21 cellular contexts compared by ENCODE assay signal in the genomic region with DNA sequence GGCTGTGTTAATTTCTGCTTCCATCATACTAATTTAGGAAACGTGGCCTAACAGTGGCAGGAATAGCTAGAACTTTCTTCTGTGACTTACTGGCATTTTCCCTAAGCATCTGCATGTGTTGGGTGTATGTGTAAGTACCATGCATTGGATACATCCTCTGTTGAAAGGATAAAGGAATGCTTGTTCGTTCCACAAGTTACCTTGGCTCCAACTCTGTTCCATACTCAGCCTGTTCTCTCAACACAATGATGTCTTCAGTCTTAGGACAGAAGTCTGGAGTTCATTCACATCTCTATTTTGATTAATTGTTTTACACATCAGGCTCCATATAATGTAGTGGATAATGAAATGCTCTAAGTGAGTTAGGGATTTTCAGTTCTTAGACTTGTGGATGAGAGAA.
A peak's percentile ranks its signal among the peaks of the same experiment; 100 is the strongest.
DNase-seq lines count a peak whose midpoint lies in the region; ATAC-seq, FAIRE-seq and TF ChIP-seq lines count a peak whose summit lies in the region.
"Had no signal": no experiment of that assay in that cellular context is flagged by ENCODE, and none has a peak within 500 bp of the region (broad histone marks: within the 10 kb centered on the region; RNA-seq: fewer than 3 reads in every experiment).

No MANE protein-coding gene starts in this region.

- peak overlapping the region; percentile 61 to 85 for H3K27ac ChIP-seq in right atrium auricular region
- no peak overlapping the region for H3K27ac ChIP-seq in endothelial cell of umbilical vein (ENCODE audit: insufficient read depth, low read depth, low read length)

- no peak for TF ChIP-seq POLR2A in endothelial cell of umbilical vein (IDR thresholded peaks at IDR 0.05; ENCODE audit: low read depth, low read length)

- H3K9me1 ChIP-seq in endothelial cell of umbilical vein (replicated peaks; ENCODE audit: control insufficient read depth, extremely low read depth, insufficient read depth, low read length) = no peaks in the 10 kb centered on the region

- H3K27ac Mint-ChIP-seq in natural killer cell treated with Interleukin-12 subunit alpha and Interleukin-12 subunit beta and Interleukin-15 and Interleukin-18, amount 100 ng/mL, for 72 hours = peak overlapping the region; percentile 85 to 95
- H3K27ac Mint-ChIP-seq: IgD-negative memory B cell had no signal

- peak overlapping the region; percentile 71 for H2AFZ ChIP-seq in endothelial cell of umbilical vein (ENCODE audit: low read depth, low read length)

- no peaks in the 10 kb centered on the region for H3K9me3 Mint-ChIP-seq in natural killer cell treated with Interleukin-12 subunit alpha and Interleukin-12 subunit beta and Interleukin-15 and Interleukin-18, amount 100 ng/mL, for 72 hours
- H3K9me3 Mint-ChIP-seq: CD14-positive monocyte, IgD-negative memory B cell had no signal

- H3K27me3 Mint-ChIP-seq in natural killer cell treated with Interleukin-12 subunit alpha and Interleukin-12 subunit beta and Interleukin-15 and Interleukin-18, amount 100 ng/mL, for 72 hours = no peaks in the 10 kb centered on the region
- H3K27me3 Mint-ChIP-seq: IgD-negative memory B cell had no signal

- H3K4me3 ChIP-seq in right atrium auricular region (no peak overlapping the region), endothelial cell of umbilical vein (replicated peaks in 1 of 3; ENCODE audit: insufficient read depth in 1 of 3, low read depth in 1 of 3, low read length in 3 of 3) (no peak overlapping the region)

- no peak overlapping the region for H3K4me3 Mint-ChIP-seq in natural killer cell treated with Interleukin-12 subunit alpha and Interleukin-12 subunit beta and Interleukin-15 and Interleukin-18, amount 100 ng/mL, for 72 hours
- H3K4me3 Mint-ChIP-seq: IgD-negative memory B cell had no signal

- no peaks in the 10 kb centered on the region for H3K36me3 Mint-ChIP-seq in natural killer cell treated with Interleukin-12 subunit alpha and Interleukin-12 subunit beta and Interleukin-15 and Interleukin-18, amount 100 ng/mL, for 72 hours
- H3K36me3 Mint-ChIP-seq: CD14-positive monocyte, IgD-negative memory B cell had no signal

- TF ChIP-seq CTCF in right atrium auricular region (IDR thresholded peaks at IDR 0.05) (no peak), endothelial cell of umbilical vein (IDR thresholded peaks at IDR 0.05; ENCODE audit: extremely low read depth in 1 of 2, insufficient read depth in 1 of 2, low read depth in 1 of 2, low read length in 2 of 2) (no peak)

- intact Hi-C loops in cardiac septum (cut with DNase I) (no loop called here), endothelial cell of umbilical vein (cut with micrococcal nuclease) (no loop called here)

- H3K4me1 ChIP-seq in right atrium auricular region (peaks cover 0 to 80% of the 10 kb centered on the region in 2 donors), endothelial cell of umbilical vein (ENCODE audit: control insufficient read depth, extremely low read depth, insufficient read depth, low read length) (no peaks in the 10 kb centered on the region)

- BruUV-seq in endothelial cell of umbilical vein (replicated peaks; lab: Mats Ljungman, UMichigan) = no TSS peak

- POLR2A ChIA-PET in endothelial cell of umbilical vein (lab: Charles Lee) = no interaction called here

- H3K9ac ChIP-seq in endothelial cell of umbilical vein (replicated peaks; ENCODE audit: extremely low read depth, insufficient read depth, low read length) = no peak overlapping the region

- no peak for ATAC-seq in natural killer cell treated with Interleukin-12 subunit alpha and Interleukin-12 subunit beta and Interleukin-15 and Interleukin-18, amount 100 ng/mL, for 72 hours
- ATAC-seq in HG03108 (IDR thresholded peaks at IDR 0.05; ENCODE audit: unreplicated experiment) = no peak

- no peak for DNase-seq in right atrium auricular region (ENCODE audit: low spot score)
- DNase-seq in cardiac septum (ENCODE audit: low spot score) = no peak
- DNase-seq in endothelial cell of umbilical vein (ENCODE audit: low read depth, low spot score) = no peak
- no peak for DNase-seq in natural killer cell treated with Interleukin-12 subunit alpha and Interleukin-12 subunit beta and Interleukin-15 and Interleukin-18, amount 100 ng/mL, for 72 hours (ENCODE audit: low spot score)
- DNase-seq in SKM-1 treated with dmso at 0.1 percent for 144 hours (lab: John Stamatoyannopoulos, UW; ENCODE audit: unreplicated experiment) = no peak
- no peak for DNase-seq in DMS153 treated with DMSO at 0.1 percent for 48 hours (lab: John Stamatoyannopoulos, UW; ENCODE audit: unreplicated experiment)
- DNase-seq in kidney tubule cell (ENCODE audit: low spot score) = no peak
- DNase-seq: AML-193, EL, GF-D8, GOT3, MV-4-11, NCI-H1694 treated with DMSO at 0.1 percent for 48 hours, NCI-H446, NCI-H526, SHP77 had no signal

- no peaks in the 10 kb centered on the region for H3K27me3 ChIP-seq in right atrium auricular region
- no peaks in the 10 kb centered on the region for H3K27me3 ChIP-seq in endothelial cell of umbilical vein (ENCODE audit: control insufficient read depth in 2 of 2, insufficient read depth in 2 of 2, low read length in 2 of 2)

- H3K79me2 ChIP-seq in endothelial cell of umbilical vein (ENCODE audit: control insufficient read depth, insufficient read depth, low read length) = no peaks in the 10 kb centered on the region

- H3K9me3 ChIP-seq in right atrium auricular region (no peaks in the 10 kb centered on the region), endothelial cell of umbilical vein (replicated peaks; ENCODE audit: control insufficient read depth, insufficient read depth, low read length) (no peaks in the 10 kb centered on the region)

- H3K4me2 ChIP-seq in endothelial cell of umbilical vein (ENCODE audit: insufficient read depth, low read length) = no peak overlapping the region

- no peaks in the 10 kb centered on the region for H4K20me1 ChIP-seq in endothelial cell of umbilical vein (replicated peaks; ENCODE audit: control insufficient read depth, extremely low read depth, insufficient read depth, low read length)

- no peak for FAIRE-seq in endothelial cell of umbilical vein (lab: Jason Lieb, UNC)
- FAIRE-seq: D721Med, GM19239 had no signal

- H3K36me3 ChIP-seq in right atrium auricular region = no peaks in the 10 kb centered on the region
- no peaks in the 10 kb centered on the region for H3K36me3 ChIP-seq in endothelial cell of umbilical vein (ENCODE audit: control insufficient read depth in 2 of 2, extremely low read depth in 1 of 2, insufficient read depth in 2 of 2, low read length in 2 of 2)

- peaks cover 20 to 47% of the 10 kb centered on the region in 2 donors for H3K4me1 Mint-ChIP-seq in natural killer cell treated with Interleukin-12 subunit alpha and Interleukin-12 subunit beta and Interleukin-15 and Interleukin-18, amount 100 ng/mL, for 72 hours (ENCODE audit: low read depth in 2 of 2)

- CTCF ChIA-PET in endothelial cell of umbilical vein (lab: Charles Lee) = no interaction called here

- dilution Hi-C loops in endothelial cell of umbilical vein (cut with MboI; ENCODE audit: extremely low pct_ligation_motif_present, low sequenced_read_pairs) = no loop called here

TF ChIP-seq in endothelial cell of umbilical vein, 7 proteins besides CTCF, POLR2A, EP300 and RAD21:
- no peak for TF ChIP-seq MYC (IDR thresholded peaks at IDR 0.05; ENCODE audit: low read depth, low read length)
- no peak for TF ChIP-seq FOS (IDR thresholded peaks at IDR 0.05; ENCODE audit: borderline replicate concordance, insufficient read depth, low read length)
- TF ChIP-seq JUN (IDR thresholded peaks at IDR 0.05; ENCODE audit: borderline replicate concordance, insufficient read depth, insufficient read length, low read depth) = no peak
- no peak for TF ChIP-seq GATA2 (IDR thresholded peaks at IDR 0.05; ENCODE audit: insufficient read depth, insufficient read length, low read depth, low read length)
- no peak for TF ChIP-seq POLR2AphosphoS5 (IDR thresholded peaks at IDR 0.05; ENCODE audit: insufficient read depth, low read depth, low read length)
- TF ChIP-seq MAX (IDR thresholded peaks at IDR 0.05; ENCODE audit: insufficient read depth, insufficient read length) = no peak
- no peak for TF ChIP-seq EZH2 (IDR thresholded peaks at IDR 0.05; ENCODE audit: borderline replicate concordance, low read depth, low read length, severe bottlenecking)
